Comparison of ENCODE assay signal across 24 cellular contexts in genomic region chrX:12378263-12378662, GRCh38.
"Had no signal": no experiment of that assay in that cellular context is flagged by ENCODE, and none has a peak within 500 bp of the region (broad histone marks: within the 10 kb centered on the region; RNA-seq: fewer than 3 reads in every experiment).

No MANE protein-coding gene starts in this region.

- ATAC-seq: activated naive CD4-positive, alpha-beta T cell treated with anti-CD3 and anti-CD28 coated beads, Interleukin-2, amount 50 U/mL, for 72 hours; activated naive CD8-positive, alpha-beta T cell treated with anti-CD3 and anti-CD28 coated beads, Interleukin-2, amount 50 U/mL, for 24 hours; activated T-cell treated with anti-CD3 and anti-CD28 coated beads, Interleukin-2, amount 50 U/mL, for 4 hours; body of pancreas; PC-3 had no signal

- DNase-seq: activated B cell treated with CpG ODN at 0.5 μM for 24 hours; activated CD4-positive, alpha-beta memory T cell treated with anti-CD3 and anti-CD28 coated beads for 36 hours; activated CD4-positive, alpha-beta T cell treated with anti-CD3 and anti-CD28 coated beads for 1 hour; activated CD4-positive, alpha-beta T cell treated with anti-CD3 and anti-CD28 coated beads, Interleukin-2, amount 10 ng/mL, durations not matched to agents 7 days and 5 days; activated CD8-positive, alpha-beta memory T cell treated with anti-CD3 and anti-CD28 coated beads for 24 hours; activated effector memory CD4-positive, alpha-beta T cell treated with anti-CD3 and anti-CD28 coated beads, Interleukin-2, amount 50 U/mL, for 16 hours; activated naive CD4-positive, alpha-beta T cell treated with Interleukin-2 at 50 U/mL for 16 hours; activated naive CD8-positive, alpha-beta T cell treated with anti-CD3 and anti-CD28 coated beads, Interleukin-2, amount 50 U/mL, for 24 hours; activated T-cell treated with anti-CD3 and anti-CD28 coated beads, Interleukin-2, amount 50 U/mL, for 4 hours; amniotic stem cell; body of pancreas; Kasumi-1; KBM-7; NCI-H1048; NCI-H1436; NCI-H1694 treated with DMSO at 0.1 percent for 48 hours; NCI-H2081 treated with DMSO at 0.1 percent for 48 hours; NCI-H2171 treated with DMSO at 0.1 percent for 48 hours; NCI-H446; NCI-H526; PC-3; SHP77 treated with DMSO at 0.1 percent for 48 hours had no signal

- H3K36me3 ChIP-seq: ascending aorta had no signal

- H3K27ac ChIP-seq: ascending aorta, body of pancreas had no signal

- H3K27me3 ChIP-seq: ascending aorta, body of pancreas had no signal

- H3K4me3 ChIP-seq: ascending aorta, body of pancreas had no signal

- H3K4me1 ChIP-seq: ascending aorta, body of pancreas had no signal

- H3K9me3 ChIP-seq: ascending aorta, body of pancreas had no signal
